ENCODE assay signal across 21 cellular contexts in genomic region chr2:190653931-190654330, GRCh38. TPM values are rescaled to one million over a fixed set of nuclear protein-coding genes. Genes with fewer than 3 reads are reported as not detected.
DNase-seq lines count a peak whose midpoint lies in the region; ATAC-seq, FAIRE-seq and TF ChIP-seq lines count a peak whose summit lies in the region.
"Had no signal": no experiment of that assay in that cellular context is flagged by ENCODE, and none has a peak within 500 bp of the region (broad histone marks: within the 10 kb centered on the region; RNA-seq: fewer than 3 reads in every experiment).

No MANE protein-coding gene starts in this region.

- no peak for TF ChIP-seq CTCF in mammary epithelial cell (conservative IDR thresholded peaks at IDR 0.05 in 1 of 2, IDR thresholded peaks at IDR 0.05 in 1 of 2; ENCODE audit: extremely low read depth in 1 of 2, insufficient read depth in 1 of 2, low read depth in 1 of 2, low read length in 2 of 2)
- TF ChIP-seq CTCF in breast epithelium (IDR thresholded peaks at IDR 0.05), result no peak
- no peak for TF ChIP-seq CTCF in GM12878 (IDR thresholded peaks at IDR 0.05 in 2 of 3, conservative IDR thresholded peaks at IDR 0.05 in 1 of 3; ENCODE audit: control insufficient read depth in 2 of 3, extremely low read depth in 1 of 3, insufficient read depth in 1 of 3, low read depth in 3 of 3, low read length in 3 of 3)
- no peak for TF ChIP-seq CTCF in foreskin keratinocyte (conservative IDR thresholded peaks at IDR 0.05)

- intact Hi-C loops in mammary epithelial cell (cut with micrococcal nuclease) (no loop called here), breast epithelium (cut with DNase I; ENCODE audit: low total_unique reads) (no loop called here), GM12878 (cut with micrococcal nuclease; ENCODE audit: unreplicated experiment) (loop anchor here (10.0 kb wide), 1 partner anchor 231 kb away; the partner anchor contains the start of gene GLS)

- H3K27ac ChIP-seq in mammary epithelial cell (ENCODE audit: insufficient read depth, low read depth, low read length) (no peak overlapping the region), breast epithelium (no peak overlapping the region), GM23248 (no peak overlapping the region), GM12878 (ENCODE audit: control insufficient read depth, insufficient read depth) (no peak overlapping the region), foreskin keratinocyte (peak overlapping the region; percentile 36)
- H3K27ac ChIP-seq: C4-2B, Peyer's patch, SJCRH30 had no signal

- no peaks in the 10 kb centered on the region for H3K27me3 ChIP-seq in mammary epithelial cell (ENCODE audit: insufficient read depth, low read length)
- no peaks in the 10 kb centered on the region for H3K27me3 ChIP-seq in breast epithelium
- no peaks in the 10 kb centered on the region for H3K27me3 ChIP-seq in GM23248 (replicated peaks; ENCODE audit: insufficient read depth)
- H3K27me3 ChIP-seq in GM12878 (replicated peaks in 1 of 2; ENCODE audit: control insufficient read depth in 2 of 2, insufficient read depth in 2 of 2, low read length in 1 of 2), result no peaks in the 10 kb centered on the region
- H3K27me3 ChIP-seq in foreskin keratinocyte, result no peaks in the 10 kb centered on the region
- no peaks in the 10 kb centered on the region for H3K27me3 ChIP-seq in HAP-1 (ENCODE audit: low read depth)
- H3K27me3 ChIP-seq: Peyer's patch, SJCRH30 had no signal

- H3K4me3 ChIP-seq in mammary epithelial cell (replicated peaks in 1 of 3; ENCODE audit: insufficient read depth in 1 of 3, low read depth in 2 of 3, low read length in 3 of 3) (no peak overlapping the region), breast epithelium (no peak overlapping the region), GM23248 (no peak overlapping the region), GM12878 (peak overlapping the region; percentile 6; the same call in 1 of the 2 replicates), HAP-1 (no peak overlapping the region)
- H3K4me3 ChIP-seq: K562, Peyer's patch, SJCRH30 had no signal

- H3K79me2 ChIP-seq in mammary epithelial cell (ENCODE audit: insufficient read depth, low read length), result peaks cover 98% of the 10 kb centered on the region
- H3K79me2 ChIP-seq in GM23248 (ENCODE audit: insufficient read depth), result peaks cover 92% of the 10 kb centered on the region
- H3K79me2 ChIP-seq in GM12878 (ENCODE audit: control insufficient read depth, insufficient read depth, low read length), result peaks cover 71% of the 10 kb centered on the region

- SMC1A ChIA-PET in GM12878 (lab: Charles Lee; ENCODE audit: uncharacterized antibody, unreplicated experiment), result interaction anchor here (2.2 to 8.2 kb wide), 4 partner anchors 10 to 59 kb away, joined by 6 to 253 read pairs (median 108); no protein-coding TSS in a partner anchor

- no peaks in the 10 kb centered on the region for H3K36me3 ChIP-seq in mammary epithelial cell (ENCODE audit: insufficient read depth, low read length)
- H3K36me3 ChIP-seq in breast epithelium, result no peaks in the 10 kb centered on the region
- no peaks in the 10 kb centered on the region for H3K36me3 ChIP-seq in GM23248 (ENCODE audit: low read depth)
- H3K36me3 ChIP-seq in GM12878 (ENCODE audit: control insufficient read depth in 2 of 2, insufficient read depth in 2 of 2, low read length in 1 of 2), result no peaks in the 10 kb centered on the region; a peak in 1 of 4 replicates
- no peaks in the 10 kb centered on the region for H3K36me3 ChIP-seq in HAP-1 (replicated peaks)
- H3K36me3 ChIP-seq: Peyer's patch had no signal

- no peak overlapping the region for H3K9ac ChIP-seq in mammary epithelial cell (ENCODE audit: insufficient read depth, low read length)
- H3K9ac ChIP-seq in GM23248, result no peak overlapping the region
- no peak overlapping the region for H3K9ac ChIP-seq in GM12878 (ENCODE audit: control insufficient read depth, insufficient read depth, low read length)

- no peak for FAIRE-seq in GM12878 (lab: Jason Lieb, UNC)
- FAIRE-seq: K562 had no signal

- no peaks in the 10 kb centered on the region for H4K20me1 ChIP-seq in mammary epithelial cell (ENCODE audit: insufficient read depth, low read length)
- no peaks in the 10 kb centered on the region; the same call in 1 of the 2 replicates for H4K20me1 ChIP-seq in GM23248 (ENCODE audit: insufficient read depth)
- H4K20me1 ChIP-seq in GM12878 (ENCODE audit: control insufficient read depth, insufficient read depth), result no peaks in the 10 kb centered on the region

- H3K4me1 ChIP-seq in mammary epithelial cell (ENCODE audit: insufficient read depth, low read length) (peaks cover 17% of the 10 kb centered on the region), breast epithelium (peaks cover 0 to 21% of the 10 kb centered on the region in 2 donors), GM23248 (ENCODE audit: insufficient read depth) (peaks cover 40% of the 10 kb centered on the region), GM12878 (ENCODE audit: control insufficient read depth, insufficient read depth, low read length) (no peaks in the 10 kb centered on the region), foreskin keratinocyte (peaks cover 34% of the 10 kb centered on the region), HAP-1 (peaks cover 18% of the 10 kb centered on the region)

- TF ChIP-seq POLR2A in breast epithelium (IDR thresholded peaks at IDR 0.05) (no peak), GM12878 (IDR thresholded peaks at IDR 0.05; ENCODE audit: low read depth, low read length) (no peak)

- in situ Hi-C loops in mammary epithelial cell (cut with MboI; ENCODE audit: low sequenced_read_pairs in 2 of 2) (no loop called here), GM23248 (cut with MboI) (no loop called here), GM12878 (cut with MboI) (no loop called here), HAP-1 (cut with MboI; ENCODE audit: low sequenced_read_pairs) (no loop called here)

- H3K9me2 ChIP-seq in GM23248 (ENCODE audit: insufficient read depth), result no peaks in the 10 kb centered on the region

- peak; percentile 4; the same call in 1 of the 3 replicates for ATAC-seq in GM12878
- peak; percentile 70 for ATAC-seq in foreskin keratinocyte
- no peak for ATAC-seq in HG02763 (IDR thresholded peaks at IDR 0.05; ENCODE audit: unreplicated experiment)
- no peak for ATAC-seq in GM19463 (IDR thresholded peaks at IDR 0.05; ENCODE audit: unreplicated experiment)
- ATAC-seq: K562 had no signal

- no peak for TF ChIP-seq RAD21 in GM12878 (IDR thresholded peaks at IDR 0.05; ENCODE audit: insufficient read depth, low read depth, low read length)

- BruUV-seq in mammary epithelial cell (replicated peaks; lab: Mats Ljungman, UMichigan) (no TSS peak), GM12878 (replicated peaks; lab: Mats Ljungman, UMichigan) (no TSS peak)

- peak; percentile 72 for DNase-seq in mammary epithelial cell
- no peak for DNase-seq in breast epithelium (ENCODE audit: low spot score in 2 of 2)
- peak; percentile 36 for DNase-seq in GM23248
- DNase-seq in GM12878 (ENCODE audit: low read depth, low spot score), result no peak
- peak in 1 of 2 donors; percentile 68 for DNase-seq in foreskin keratinocyte
- no peak for DNase-seq in HAP-1 (ENCODE audit: low spot score in 2 of 2)
- DNase-seq: 8988T, DMS79, H7, HFFc6, MM.1S, NCI-H1048, NCI-H1417 treated with DMSO at 0.1 percent for 48 hours, NCI-H187, NCI-H774, Peyer's patch had no signal

- POLR2A ChIA-PET in GM12878 (lab: Charles Lee), result interaction anchor here (1.8 to 8.1 kb wide), 3 partner anchors 8 to 121 kb away, joined by 4 to 111 read pairs (median 65); no protein-coding TSS in a partner anchor

- H3K9me3 ChIP-seq in mammary epithelial cell (replicated peaks; ENCODE audit: insufficient read depth, low read length), result no peaks in the 10 kb centered on the region
- H3K9me3 ChIP-seq in breast epithelium, result no peaks in the 10 kb centered on the region
- no peaks in the 10 kb centered on the region for H3K9me3 ChIP-seq in GM23248 (ENCODE audit: low read depth)
- no peaks in the 10 kb centered on the region for H3K9me3 ChIP-seq in GM12878 (replicated peaks; ENCODE audit: control insufficient read depth, insufficient read depth, low read length)
- no peaks in the 10 kb centered on the region for H3K9me3 ChIP-seq in HAP-1
- H3K9me3 ChIP-seq: Peyer's patch had no signal

- H3K4me2 ChIP-seq in mammary epithelial cell (ENCODE audit: insufficient read depth, low read depth, low read length), result peak overlapping the region; percentile 31
- H3K4me2 ChIP-seq in GM23248 (ENCODE audit: unreplicated experiment), result no peak overlapping the region
- no peak overlapping the region for H3K4me2 ChIP-seq in GM12878 (ENCODE audit: control insufficient read depth, insufficient read depth)

- dilution Hi-C loops in mammary epithelial cell (cut with HindIII; ENCODE audit: low sequenced_read_pairs), result loop anchor here (5.0 kb wide), 1 partner anchor 63 kb away; no protein-coding TSS in a partner anchor

- no peak for TF ChIP-seq EP300 in GM12878 (IDR thresholded peaks at IDR 0.05; ENCODE audit: borderline replicate concordance in 1 of 2, control insufficient read depth in 1 of 2, low read depth in 2 of 2, low read length in 2 of 2)

- peaks cover 18% of the 10 kb centered on the region for H3F3A ChIP-seq in GM23248 (ENCODE audit: insufficient read depth)

- CTCF ChIA-PET in mammary epithelial cell (lab: Charles Lee; ENCODE audit: low non-redundant PET) (no interaction called here), GM12878 (lab: Yijun Ruan, JAX) (interaction anchor here (1.0 to 8.5 kb wide), 3 partner anchors 8 to 148 kb away, joined by 4 to 143 read pairs (median 50); no protein-coding TSS in a partner anchor)

- H2AFZ ChIP-seq in mammary epithelial cell (ENCODE audit: low read depth, low read length) (no peak overlapping the region), GM23248 (no peak overlapping the region), GM12878 (ENCODE audit: control insufficient read depth, low read depth, low read length) (no peak overlapping the region)

- RAD21 ChIA-PET in GM12878 (lab: Charles Lee; ENCODE audit: unreplicated experiment), result interaction anchor here (1.3 to 8.0 kb wide), 3 partner anchors 10 to 71 kb away, joined by 3 to 233 read pairs (median 4); no protein-coding TSS in a partner anchor

RNA-seq across cellular contexts. Expression of gene NAB1, which starts 5.0 kb away (rescaled TPM):
- total RNA-seq in mammary epithelial cell (10 to 100 TPM; 41.6 to 43.2 TPM), breast epithelium (10 to 100 TPM; 40.2 to 76.2 (median 71.8) TPM), GM12878 (2014; rRNA removed) (24.5 and 28.9 TPM in 2 replicates), GM12878 (2014; rRNA removed; fragmentation: Illumina TruSeq; extraction: Trizol) (32.6 and 34.7 TPM in 2 replicates), GM12878 (2021) (30.5 and 33.2 TPM in 2 replicates), foreskin keratinocyte (23.0 and 26.6 TPM in 2 replicates)
- polyA plus RNA-seq in mammary epithelial cell (16.0 TPM), GM23248 (2016; fragmentation: Nextera tagmentation; extraction: Ambion mirVana) (13.0 TPM in 2 replicates), GM12878 (2011; rRNA removed) (39.6 and 61.5 TPM in 2 replicates), GM12878 (2014; fragmentation: Illumina TruSeq; extraction: Trizol) (28.1 and 37.0 TPM in 2 replicates), GM12878 (2014; fragmentation: Nextera tagmentation; extraction: Ambion mirVana) (1 to 10 TPM; 4.5 to 4.9 TPM), GM12878 (2014; rRNA removed) (18.5 and 21.5 TPM in 2 replicates), GM12878 (2016; fragmentation: Nextera tagmentation; extraction: Ambion mirVana) (10 to 100 TPM; 10.3 to 11.1 TPM), foreskin keratinocyte (5.0 and 5.2 TPM in 2 replicates)
- polyA minus RNA-seq in mammary epithelial cell, result 87.3 TPM
- total RNA-seq in GM23248 (2014; rRNA removed; shearing (Covaris generic)), result 44.1 and 48.3 TPM in 2 replicates
- 61.0 and 61.9 TPM in 2 replicates for total RNA-seq in GM12878 (2013; cell fraction: nucleolus; rRNA removed)
- polyA plus RNA-seq in GM12878 (2011; ENCODE audit: low read depth), result 14.6 TPM
- polyA plus RNA-seq in GM12878 (2011; cell fraction: cytosol; rRNA removed), result 16.9 TPM in 2 replicates
- polyA plus RNA-seq in GM12878 (2011; cell fraction: nucleus; rRNA removed), result 67.0 and 70.5 TPM in 2 replicates
- 18.3 and 20.1 TPM in 2 replicates for polyA plus RNA-seq in GM12878 (2012)
- 41.6 and 46.1 TPM in 2 replicates for polyA minus RNA-seq in GM12878 (2011; rRNA and poly(A)+ RNA removed)
- polyA minus RNA-seq in GM12878 (2011; cell fraction: cytosol; rRNA and poly(A)+ RNA removed), result 20.8 and 27.7 TPM in 2 replicates
- 23.0 and 28.8 TPM in 2 replicates for polyA minus RNA-seq in GM12878 (2011; cell fraction: nucleus; rRNA and poly(A)+ RNA removed)

Comparison
In these comparisons a context has a peak if more than half of its experiments do, and no peak if none do; other contexts are left out.
1. DNase-seq: peak in mammary epithelial cell (single experiment) and GM23248 (single experiment); none in breast epithelium (0 of 2), GM12878 (single experiment) and HAP-1 (0 of 2).
2. ATAC-seq: peak in GM12878 (single experiment) and foreskin keratinocyte (single experiment); none in HG02763 (single experiment) and GM19463 (single experiment).